Comparison of ENCODE assay signal across 24 cellular contexts in the genomic region with DNA sequence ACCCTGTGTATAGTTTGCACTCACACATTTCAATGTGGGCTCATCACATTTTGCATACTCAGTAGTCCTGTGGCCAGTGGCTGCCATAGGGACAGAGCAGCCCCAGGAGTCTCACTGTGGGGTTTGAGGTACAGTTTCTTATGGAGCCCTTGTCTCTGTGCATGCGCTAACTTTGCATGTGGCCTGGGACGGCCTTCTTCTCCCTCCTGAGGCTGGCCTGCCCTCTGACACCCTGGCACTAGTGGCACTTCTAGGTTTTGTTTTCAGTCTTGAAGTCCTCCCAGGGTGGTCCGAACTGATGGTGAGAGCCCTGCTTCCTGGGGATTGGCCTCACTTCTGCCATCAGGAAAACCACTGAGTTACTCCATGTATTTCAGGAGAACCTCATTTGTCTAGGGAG.
"Had no signal": no experiment of that assay in that cellular context is flagged by ENCODE, and none has a peak within 500 bp of the region (broad histone marks: within the 10 kb centered on the region; RNA-seq: fewer than 3 reads in every experiment).

No MANE protein-coding gene starts in this region.

- H3K27me3 ChIP-seq: breast epithelium, colonic mucosa, esophagus squamous epithelium, heart right ventricle, pancreas, SJCRH30, suprapubic skin, tibial artery, upper lobe of right lung had no signal

- H3K9me3 Mint-ChIP-seq: activated B cell treated with CpG ODN at 0.5 μM for 24 hours; activated CD4-positive, alpha-beta memory T cell treated with anti-CD3 and anti-CD28 coated beads for 36 hours; stimulated activated memory B cell treated with anti-CD40 and anti-IgM and Interleukin-4, amounts not matched to agents 10 μg/mL and 1 μg/mL and 100 μg/mL, for 72 hours had no signal

- H3K27ac Mint-ChIP-seq: activated B cell treated with CpG ODN at 0.5 μM for 24 hours had no signal

- H3K27ac ChIP-seq: breast epithelium, colonic mucosa, epithelial cell of prostate, esophagus squamous epithelium, heart right ventricle, left ventricle myocardium inferior, pancreas, prostate gland, SJCRH30, skin epidermis, suprapubic skin, tibial artery, upper lobe of right lung had no signal

- H3K27me3 Mint-ChIP-seq: activated B cell treated with CpG ODN at 0.5 μM for 24 hours; activated CD4-positive, alpha-beta memory T cell treated with anti-CD3 and anti-CD28 coated beads for 36 hours; stimulated activated memory B cell treated with anti-CD40 and anti-IgM and Interleukin-4, amounts not matched to agents 10 μg/mL and 1 μg/mL and 100 μg/mL, for 72 hours had no signal

- H3K9me3 ChIP-seq: breast epithelium, colonic mucosa, esophagus squamous epithelium, heart right ventricle, left ventricle myocardium inferior, pancreas, prostate gland, SJCRH30, suprapubic skin, tibial artery, upper lobe of right lung had no signal

- H3K4me3 Mint-ChIP-seq: activated B cell treated with CpG ODN at 0.5 μM for 24 hours; activated CD4-positive, alpha-beta memory T cell treated with anti-CD3 and anti-CD28 coated beads for 36 hours; stimulated activated memory B cell treated with anti-CD40 and anti-IgM and Interleukin-4, amounts not matched to agents 10 μg/mL and 1 μg/mL and 100 μg/mL, for 72 hours had no signal

- DNase-seq: activated B cell treated with CpG ODN at 0.5 μM for 24 hours; activated CD4-positive, alpha-beta memory T cell treated with anti-CD3 and anti-CD28 coated beads for 36 hours; activated CD4-positive, alpha-beta T cell treated with anti-CD3 and anti-CD28 coated beads for 48 hours; activated naive CD4-positive, alpha-beta T cell; colonic mucosa; effector CD8-positive, alpha-beta T cell; esophagus squamous epithelium; foreskin melanocyte; heart right ventricle; left ventricle myocardium inferior; pancreas; retina; SJCRH30; stimulated activated CD4-positive, alpha-beta T cell treated with anti-CD3 and anti-CD28 coated beads, Interleukin-4, amount 100 ng/mL, for 24 hours; upper lobe of right lung had no signal

- H3K4me3 ChIP-seq: breast epithelium, colonic mucosa, esophagus squamous epithelium, heart right ventricle, left ventricle myocardium inferior, lung, pancreas, prostate gland, SJCRH30, skin epidermis, suprapubic skin, tibial artery, upper lobe of right lung had no signal

- H3K4me1 ChIP-seq: breast epithelium, colonic mucosa, pancreas, prostate gland, SJCRH30, suprapubic skin, tibial artery, upper lobe of right lung had no signal

- H3K36me3 ChIP-seq: breast epithelium, colonic mucosa had no signal

- ATAC-seq: heart right ventricle; pancreas; sciatic nerve; stimulated activated memory B cell treated with anti-CD40 and anti-IgM and Interleukin-4, amounts not matched to agents 10 μg/mL and 1 μg/mL and 100 μg/mL, for 72 hours had no signal
